In the genomic region with DNA sequence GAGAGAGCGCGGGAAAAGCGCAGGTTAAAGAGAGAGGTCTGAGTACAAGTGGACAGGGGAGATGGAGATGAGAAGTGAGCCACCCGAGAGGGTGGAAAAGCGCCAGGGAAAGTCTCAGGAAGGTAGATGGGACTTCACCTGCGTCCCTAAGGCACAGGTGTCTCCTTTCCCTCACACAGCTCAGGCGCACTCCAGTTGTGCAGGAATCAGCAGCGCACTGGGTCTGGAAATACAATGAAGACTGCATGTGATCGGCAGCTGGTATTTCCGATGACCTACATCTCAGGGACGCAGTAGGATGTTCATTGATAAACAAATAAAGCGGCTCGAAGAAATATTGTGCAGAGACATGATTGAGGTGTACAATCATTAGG, we compare ENCODE assay signal across 8 cellular contexts. TPM values are rescaled to one million over a fixed set of nuclear protein-coding genes. Genes with fewer than 3 reads are reported as not detected.
A peak's percentile ranks its signal among the peaks of the same experiment; 100 is the strongest.
DNase-seq lines count a peak whose midpoint lies in the region; ATAC-seq and TF ChIP-seq lines count a peak whose summit lies in the region.

No MANE protein-coding gene starts in this region.

- TF ChIP-seq CTCF in glutamatergic neuron (IDR thresholded peaks at IDR 0.05; ENCODE audit: partially characterized antibody, unreplicated experiment) (no peak), endothelial cell (IDR thresholded peaks at IDR 0.05; ENCODE audit: unreplicated experiment) (no peak)

- peaks cover 9% of the 10 kb centered on the region for H3K27me3 Mint-ChIP-seq in glutamatergic neuron (ENCODE audit: unreplicated experiment)
- H3K27me3 Mint-ChIP-seq in stimulated activated naive B cell treated with anti-CD40 and anti-IgM and Interleukin-4, amounts not matched to agents 10 μg/mL and 1 μg/mL and 100 μg/mL, for 72 hours = no peaks in the 10 kb centered on the region
- no peaks in the 10 kb centered on the region for H3K27me3 Mint-ChIP-seq in endothelial cell (ENCODE audit: unreplicated experiment)

- H3K4me3 Mint-ChIP-seq in glutamatergic neuron (ENCODE audit: unreplicated experiment) = peak overlapping the region; percentile 92
- H3K4me3 Mint-ChIP-seq in stimulated activated naive B cell treated with anti-CD40 and anti-IgM and Interleukin-4, amounts not matched to agents 10 μg/mL and 1 μg/mL and 100 μg/mL, for 72 hours = peak overlapping the region; percentile 92 to 100
- no peak overlapping the region for H3K4me3 Mint-ChIP-seq in endothelial cell (ENCODE audit: unreplicated experiment)

- ATAC-seq in HG03175 (IDR thresholded peaks at IDR 0.05; ENCODE audit: unreplicated experiment) = peak; percentile 12
- ATAC-seq in stimulated activated naive B cell treated with anti-CD40 and anti-IgM and Interleukin-4, amounts not matched to agents 10 μg/mL and 1 μg/mL and 100 μg/mL, for 72 hours (replicated peaks) = peak in 1 of 2 donors; percentile 11

- DNase-seq in NCI-H146 (lab: John Stamatoyannopoulos, UW) (peak; percentile 38), NCI-H146 treated with DMSO at 0.1 percent for 48 hours (lab: John Stamatoyannopoulos, UW; ENCODE audit: unreplicated experiment) (no peak), glutamatergic neuron (no peak), endothelial cell (ENCODE audit: low spot score) (no peak), NCI-H2171 (lab: John Stamatoyannopoulos, UW) (no peak), activated gamma-delta T cell (lab: John Stamatoyannopoulos, UW) (no peak)
- DNase-seq in stimulated activated naive B cell treated with anti-CD40 and anti-IgM and Interleukin-4, amounts not matched to agents 10 μg/mL and 1 μg/mL and 100 μg/mL, for 72 hours = no peak

- H3K36me3 Mint-ChIP-seq in glutamatergic neuron (ENCODE audit: unreplicated experiment) (no peaks in the 10 kb centered on the region), endothelial cell (ENCODE audit: low read depth, unreplicated experiment) (no peaks in the 10 kb centered on the region)
- H3K36me3 Mint-ChIP-seq in stimulated activated naive B cell treated with anti-CD40 and anti-IgM and Interleukin-4, amounts not matched to agents 10 μg/mL and 1 μg/mL and 100 μg/mL, for 72 hours = no peaks in the 10 kb centered on the region

- H3K27ac Mint-ChIP-seq in glutamatergic neuron (ENCODE audit: unreplicated experiment) = peak overlapping the region; percentile 80
- peak overlapping the region; percentile 93 for H3K27ac Mint-ChIP-seq in stimulated activated naive B cell treated with anti-CD40 and anti-IgM and Interleukin-4, amounts not matched to agents 10 μg/mL and 1 μg/mL and 100 μg/mL, for 72 hours
- no peak overlapping the region for H3K27ac Mint-ChIP-seq in endothelial cell (ENCODE audit: unreplicated experiment)

- H3K9me3 Mint-ChIP-seq in glutamatergic neuron (ENCODE audit: unreplicated experiment) (peaks cover 5% of the 10 kb centered on the region), endothelial cell (ENCODE audit: unreplicated experiment) (no peaks in the 10 kb centered on the region)
- no peaks in the 10 kb centered on the region for H3K9me3 Mint-ChIP-seq in stimulated activated naive B cell treated with anti-CD40 and anti-IgM and Interleukin-4, amounts not matched to agents 10 μg/mL and 1 μg/mL and 100 μg/mL, for 72 hours

- H3K4me1 Mint-ChIP-seq in glutamatergic neuron (ENCODE audit: low read depth, unreplicated experiment) (no peaks in the 10 kb centered on the region), endothelial cell (ENCODE audit: unreplicated experiment) (no peaks in the 10 kb centered on the region)
- H3K4me1 Mint-ChIP-seq in stimulated activated naive B cell treated with anti-CD40 and anti-IgM and Interleukin-4, amounts not matched to agents 10 μg/mL and 1 μg/mL and 100 μg/mL, for 72 hours = peaks cover 15 to 17% of the 10 kb centered on the region in 2 donors

RNA-seq across cellular contexts. Expression of gene KHDRBS2, which starts 0.4 kb away (rescaled TPM):
- total RNA-seq in glutamatergic neuron (ENCODE audit: unreplicated experiment) (19.7 TPM), endothelial cell (ENCODE audit: unreplicated experiment) (not detected)

Comparison
In these comparisons a context has a peak if more than half of its experiments do, and no peak if none do; other contexts are left out.
1. RNA of gene KHDRBS2, which starts 0.4 kb away (total RNA-seq): 19.7 TPM in glutamatergic neuron (single experiment); not detected in endothelial cell (single experiment); every median in the first group is over 10 times any median in the second.